32 cellular contexts compared by ENCODE assay signal in the genomic region with DNA sequence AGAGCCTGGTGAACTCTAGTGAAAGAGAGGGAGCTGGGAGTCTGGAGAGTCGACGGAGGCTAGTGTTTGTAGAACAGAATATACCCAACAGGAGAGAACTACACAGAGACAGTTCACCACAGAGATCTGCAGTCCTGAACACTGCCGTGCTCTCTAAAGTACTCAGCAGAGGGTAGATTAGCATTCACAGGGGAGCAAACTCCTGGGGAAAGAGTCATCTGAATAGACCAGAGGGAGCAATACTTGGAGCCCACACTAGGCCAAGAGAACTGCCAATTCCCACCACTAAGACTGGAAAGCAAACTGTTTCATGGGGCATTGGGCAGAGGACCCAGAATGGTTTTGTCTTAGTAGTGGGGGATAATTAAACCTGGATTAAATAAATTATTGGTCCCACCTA.
DNase-seq lines count a peak whose midpoint lies in the region; ATAC-seq and TF ChIP-seq lines count a peak whose summit lies in the region.
"Had no signal": no experiment of that assay in that cellular context is flagged by ENCODE, and none has a peak within 500 bp of the region (broad histone marks: within the 10 kb centered on the region; RNA-seq: fewer than 3 reads in every experiment).

No MANE protein-coding gene starts in this region.

- no TSS peak for BruUV-seq in MCF 10A (replicated peaks; lab: Mats Ljungman, UMichigan)
- no TSS peak for BruUV-seq in mammary epithelial cell (replicated peaks; lab: Mats Ljungman, UMichigan)

- no peaks in the 10 kb centered on the region for H3K36me3 Mint-ChIP-seq in MCF 10A (ENCODE audit: insufficient read depth, unreplicated experiment)
- H3K36me3 Mint-ChIP-seq: CD14-positive monocyte; CD8-positive, alpha-beta memory T cell; IgD-negative memory B cell had no signal

- WGBS in mammary epithelial cell (ENCODE audit: low coverage, missing lambda C conversion rate), result 92% methylated on average over 3 of the region's 3 CpGs

- no peak overlapping the region for H3K4me2 ChIP-seq in mammary epithelial cell (ENCODE audit: insufficient read depth, low read depth, low read length)
- H3K4me2 ChIP-seq: KMS-11 had no signal

- intact Hi-C loops in MCF 10A (cut with micrococcal nuclease), result no loop called here
- intact Hi-C loops in mammary epithelial cell (cut with micrococcal nuclease), result no loop called here

- H3K79me2 ChIP-seq in mammary epithelial cell (ENCODE audit: insufficient read depth, low read length), result no peaks in the 10 kb centered on the region

- TF ChIP-seq CTCF in MCF 10A (IDR thresholded peaks at IDR 0.05; ENCODE audit: unreplicated experiment) (no peak), mammary epithelial cell (conservative IDR thresholded peaks at IDR 0.05 in 1 of 2, IDR thresholded peaks at IDR 0.05 in 1 of 2; ENCODE audit: extremely low read depth in 1 of 2, insufficient read depth in 1 of 2, low read depth in 1 of 2, low read length in 2 of 2) (no peak)

- H3K27me3 ChIP-seq in mammary epithelial cell (ENCODE audit: insufficient read depth, low read length), result no peaks in the 10 kb centered on the region
- H3K27me3 ChIP-seq: BE2C, SJSA1 had no signal

- ATAC-seq in HG02610 (IDR thresholded peaks at IDR 0.05; ENCODE audit: unreplicated experiment), result no peak
- ATAC-seq: GM12878 had no signal

- H2AFZ ChIP-seq in mammary epithelial cell (ENCODE audit: low read depth, low read length), result no peak overlapping the region

- POLR2A ChIA-PET in MCF 10A (lab: Yijun Ruan, JAX), result no interaction called here

- no peak overlapping the region for H3K27ac ChIP-seq in mammary epithelial cell (ENCODE audit: insufficient read depth, low read depth, low read length)
- H3K27ac ChIP-seq: HL-60, KMS-11, SJSA1 had no signal

- no peak overlapping the region for H3K9ac ChIP-seq in mammary epithelial cell (ENCODE audit: insufficient read depth, low read length)
- H3K9ac ChIP-seq: KMS-11 had no signal

- H3K4me3 ChIP-seq in mammary epithelial cell (replicated peaks in 1 of 3; ENCODE audit: insufficient read depth in 1 of 3, low read depth in 2 of 3, low read length in 3 of 3), result no peak overlapping the region
- H3K4me3 ChIP-seq: GM12878, SJSA1 had no signal

- no peak overlapping the region for H3K27ac Mint-ChIP-seq in MCF 10A (ENCODE audit: low read depth, unreplicated experiment)
- H3K27ac Mint-ChIP-seq: CD14-positive monocyte; CD8-positive, alpha-beta memory T cell; IgD-negative memory B cell had no signal

- no peaks in the 10 kb centered on the region for H3K9me3 ChIP-seq in mammary epithelial cell (replicated peaks; ENCODE audit: insufficient read depth, low read length)
- H3K9me3 ChIP-seq: BE2C, SJSA1 had no signal

- DNase-seq in MCF 10A (ENCODE audit: unreplicated experiment) (peak; percentile 1), mammary epithelial cell (no peak), fibroblast of peridontal ligament (ENCODE audit: extremely low read depth) (peak; percentile 6), iPS-NIHi7 (ENCODE audit: extremely low spot score) (peak; percentile 24), amniotic stem cell (lab: John Stamatoyannopoulos, UW) (no peak)
- DNase-seq in activated naive CD4-positive, alpha-beta T cell treated with anti-CD3 and anti-CD28 coated beads, Interleukin-2, amount 50 U/mL, for 16 hours, result no peak
- DNase-seq in activated CD4-positive, alpha-beta T cell treated with anti-CD3 and anti-CD28 coated beads, Interleukin-2, amount 50 U/mL, for 48 hours, result no peak
- DNase-seq: 8988T; ACHN; BE2C; CD8-positive, alpha-beta memory T cell; DMS 273 treated with DMSO at 0.1 percent for 48 hours; DMS79; EL; GDM1; GOT3; NCI-H1092; NCI-H1436; NCI-H187 treated with DMSO at 0.1 percent for 48 hours; NCI-H2171 treated with DMSO at 0.1 percent for 48 hours; NCI-H345; NCI-H524 treated with DMSO at 0.1 percent for 48 hours; NCI-H774; Right ventricle myocardium superior; RPMI8226 had no signal

- in situ Hi-C loops in mammary epithelial cell (cut with MboI; ENCODE audit: low sequenced_read_pairs in 2 of 2), result no loop called here

- H3K27me3 Mint-ChIP-seq in MCF 10A (ENCODE audit: insufficient read depth, unreplicated experiment), result peaks cover 66% of the 10 kb centered on the region
- H3K27me3 Mint-ChIP-seq: CD8-positive, alpha-beta memory T cell; IgD-negative memory B cell had no signal

- H3K36me3 ChIP-seq in mammary epithelial cell (ENCODE audit: insufficient read depth, low read length), result no peaks in the 10 kb centered on the region
- H3K36me3 ChIP-seq: BE2C, SJSA1 had no signal

- dilution Hi-C loops in mammary epithelial cell (cut with HindIII; ENCODE audit: low sequenced_read_pairs), result no loop called here

- no peak overlapping the region for H3K4me3 Mint-ChIP-seq in MCF 10A (ENCODE audit: unreplicated experiment)
- H3K4me3 Mint-ChIP-seq: CD14-positive monocyte; CD8-positive, alpha-beta memory T cell; IgD-negative memory B cell had no signal

- no peaks in the 10 kb centered on the region for H3K9me3 Mint-ChIP-seq in MCF 10A (ENCODE audit: unreplicated experiment)
- H3K9me3 Mint-ChIP-seq: IgD-negative memory B cell had no signal

- no peaks in the 10 kb centered on the region for H4K20me1 ChIP-seq in mammary epithelial cell (ENCODE audit: insufficient read depth, low read length)

- no peaks in the 10 kb centered on the region for H3K4me1 ChIP-seq in mammary epithelial cell (ENCODE audit: insufficient read depth, low read length)
- H3K4me1 ChIP-seq: BE2C, SJSA1 had no signal

- CTCF ChIA-PET in MCF 10A (lab: Yijun Ruan, JAX), result no interaction called here
- CTCF ChIA-PET in mammary epithelial cell (lab: Charles Lee; ENCODE audit: low non-redundant PET), result no interaction called here

- no peaks in the 10 kb centered on the region for H3K4me1 Mint-ChIP-seq in MCF 10A (ENCODE audit: insufficient read depth, unreplicated experiment)
- H3K4me1 Mint-ChIP-seq: CD14-positive monocyte; CD8-positive, alpha-beta memory T cell; IgD-negative memory B cell had no signal

Comparison
In these comparisons a context has a peak if more than half of its experiments do, and no peak if none do; other contexts are left out.
1. DNase-seq: peak in MCF 10A (single experiment), fibroblast of peridontal ligament (single experiment) and iPS-NIHi7 (single experiment); none in mammary epithelial cell (single experiment), amniotic stem cell (single experiment), activated naive CD4-positive, alpha-beta T cell treated with anti-CD3 and anti-CD28 coated beads, Interleukin-2, amount 50 U/mL, for 16 hours (single experiment) and activated CD4-positive, alpha-beta T cell treated with anti-CD3 and anti-CD28 coated beads, Interleukin-2, amount 50 U/mL, for 48 hours (0 of 2).